In the genomic region with DNA sequence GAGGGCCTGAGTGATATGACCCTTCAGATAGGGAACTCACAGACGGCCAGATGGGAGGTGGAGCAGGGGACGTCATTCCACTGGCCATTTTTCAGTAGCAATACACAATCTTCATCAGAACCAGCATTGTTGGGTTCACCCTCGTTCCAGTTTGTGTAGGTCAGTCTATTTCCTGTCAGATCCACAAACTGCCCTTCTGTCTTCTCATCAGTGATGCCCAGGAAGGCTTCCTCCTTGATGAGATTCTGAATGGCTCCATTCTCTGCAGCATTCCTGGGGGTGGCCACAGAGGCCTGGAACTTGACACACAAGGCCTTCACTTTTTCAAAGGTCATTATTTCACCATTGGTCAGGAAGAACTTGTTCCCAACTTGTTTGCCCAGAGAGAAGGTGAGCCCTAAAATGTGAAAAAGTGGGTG, we compare ENCODE assay signal across 1 cellular context.
TF ChIP-seq lines count a peak whose summit lies in the region.

No MANE protein-coding gene starts in this region.

TF ChIP-seq in HepG2, 621 proteins besides CTCF, POLR2A, EP300 and RAD21 (continued from another document and continues in another):
- TF ChIP-seq, protein P1, sequence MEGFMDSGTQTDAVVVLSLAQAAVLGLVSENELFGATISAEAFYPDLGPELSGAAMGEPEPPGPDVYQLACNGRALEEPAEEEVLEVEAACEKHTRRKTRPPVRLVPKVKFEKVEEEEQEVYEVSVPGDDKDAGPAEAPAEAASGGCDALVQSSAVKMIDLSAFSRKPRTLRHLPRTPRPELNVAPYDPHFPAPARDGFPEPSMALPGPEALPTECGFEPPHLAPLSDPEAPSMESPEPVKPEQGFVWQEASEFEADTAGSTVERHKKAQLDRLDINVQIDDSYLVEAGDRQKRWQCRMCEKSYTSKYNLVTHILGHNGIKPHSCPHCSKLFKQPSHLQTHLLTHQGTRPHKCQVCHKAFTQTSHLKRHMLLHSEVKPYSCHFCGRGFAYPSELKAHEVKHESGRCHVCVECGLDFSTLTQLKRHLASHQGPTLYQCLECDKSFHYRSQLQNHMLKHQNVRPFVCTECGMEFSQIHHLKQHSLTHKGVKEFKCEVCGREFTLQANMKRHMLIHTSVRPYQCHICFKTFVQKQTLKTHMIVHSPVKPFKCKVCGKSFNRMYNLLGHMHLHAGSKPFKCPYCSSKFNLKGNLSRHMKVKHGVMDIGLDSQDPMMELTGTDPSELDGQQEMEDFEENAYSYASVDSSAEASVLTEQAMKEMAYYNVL (CRISPR knock-in tag; IDR thresholded peaks at IDR 0.05; ENCODE audit: borderline replicate concordance): peak; percentile 80; the same call in 1 of the 2 replicates
- TF ChIP-seq ZKSCAN8 (CRISPR knock-in tag; IDR thresholded peaks at IDR 0.05; ENCODE audit: borderline replicate concordance) (peak; percentile 60; the same call in 1 of the 2 replicates), ISL2 (CRISPR knock-in tag; IDR thresholded peaks at IDR 0.05) (peak; percentile 62), GPN1 (CRISPR knock-in tag; IDR thresholded peaks at IDR 0.05; ENCODE audit: borderline replicate concordance) (no peak), GATAD2A (CRISPR knock-in tag; IDR thresholded peaks at IDR 0.05) (peak; percentile 81), XRCC5 (optimal IDR thresholded peaks at IDR 0.05; ENCODE audit: low read length) (no peak), PAX8 (CRISPR knock-in tag; IDR thresholded peaks at IDR 0.05; ENCODE audit: borderline replicate concordance) (no peak), ZNF569 (CRISPR knock-in tag; IDR thresholded peaks at IDR 0.05; ENCODE audit: borderline replicate concordance) (no peak), ZNF501 (CRISPR knock-in tag; IDR thresholded peaks at IDR 0.05) (no peak), KDM2A (CRISPR knock-in tag; IDR thresholded peaks at IDR 0.05; ENCODE audit: borderline replicate concordance, low read depth) (no peak), ZNF775 (CRISPR knock-in tag; IDR thresholded peaks at IDR 0.05; ENCODE audit: borderline replicate concordance) (0 out of 2 replicates have a peak, but pooled peaks have one; percentile 82), CENPX (CRISPR knock-in tag; IDR thresholded peaks at IDR 0.05) (no peak), ZIK1 (CRISPR knock-in tag; IDR thresholded peaks at IDR 0.05; ENCODE audit: borderline replicate concordance, low read depth) (no peak), RFX3 (CRISPR knock-in tag; IDR thresholded peaks at IDR 0.05) (no peak), ZNF782 (CRISPR knock-in tag; IDR thresholded peaks at IDR 0.05; ENCODE audit: borderline replicate concordance) (no peak), KAT8 (CRISPR knock-in tag; IDR thresholded peaks at IDR 0.05) (peak; percentile 53; the same call in 1 of the 2 replicates), MYC (CRISPR knock-in tag; IDR thresholded peaks at IDR 0.05; ENCODE audit: borderline replicate concordance) (no peak; the same call in 1 of the 2 replicates), HOXA3 (CRISPR knock-in tag; IDR thresholded peaks at IDR 0.05) (peak; percentile 36; the same call in 1 of the 2 replicates), NFKBIZ (CRISPR knock-in tag; IDR thresholded peaks at IDR 0.05) (no peak), PRMT3 (CRISPR knock-in tag; IDR thresholded peaks at IDR 0.05; ENCODE audit: borderline replicate concordance, low read depth) (no peak), PHF8 (CRISPR knock-in tag; IDR thresholded peaks at IDR 0.05) (no peak), ETV6 (CRISPR knock-in tag; conservative IDR thresholded peaks at IDR 0.05) (no peak), MATR3 (CRISPR knock-in tag; IDR thresholded peaks at IDR 0.05) (no peak), ZNF839 (CRISPR knock-in tag; IDR thresholded peaks at IDR 0.05; ENCODE audit: borderline replicate concordance) (no peak), KMT2A (CRISPR knock-in tag; IDR thresholded peaks at IDR 0.05) (no peak), ETV5 (CRISPR knock-in tag; IDR thresholded peaks at IDR 0.05; ENCODE audit: borderline replicate concordance) (peak; percentile 92), ZNF713 (CRISPR knock-in tag; IDR thresholded peaks at IDR 0.05) (no peak), ARNT (IDR thresholded peaks at IDR 0.05) (no peak), LCORL (IDR thresholded peaks at IDR 0.05) (no peak), LCORL (CRISPR knock-in tag; IDR thresholded peaks at IDR 0.05) (no peak), NCOR1 (IDR thresholded peaks at IDR 0.05; ENCODE audit: borderline replicate concordance, low read length) (peak; percentile 71; the same call in 1 of the 2 replicates)
- TF ChIP-seq, protein P2, sequence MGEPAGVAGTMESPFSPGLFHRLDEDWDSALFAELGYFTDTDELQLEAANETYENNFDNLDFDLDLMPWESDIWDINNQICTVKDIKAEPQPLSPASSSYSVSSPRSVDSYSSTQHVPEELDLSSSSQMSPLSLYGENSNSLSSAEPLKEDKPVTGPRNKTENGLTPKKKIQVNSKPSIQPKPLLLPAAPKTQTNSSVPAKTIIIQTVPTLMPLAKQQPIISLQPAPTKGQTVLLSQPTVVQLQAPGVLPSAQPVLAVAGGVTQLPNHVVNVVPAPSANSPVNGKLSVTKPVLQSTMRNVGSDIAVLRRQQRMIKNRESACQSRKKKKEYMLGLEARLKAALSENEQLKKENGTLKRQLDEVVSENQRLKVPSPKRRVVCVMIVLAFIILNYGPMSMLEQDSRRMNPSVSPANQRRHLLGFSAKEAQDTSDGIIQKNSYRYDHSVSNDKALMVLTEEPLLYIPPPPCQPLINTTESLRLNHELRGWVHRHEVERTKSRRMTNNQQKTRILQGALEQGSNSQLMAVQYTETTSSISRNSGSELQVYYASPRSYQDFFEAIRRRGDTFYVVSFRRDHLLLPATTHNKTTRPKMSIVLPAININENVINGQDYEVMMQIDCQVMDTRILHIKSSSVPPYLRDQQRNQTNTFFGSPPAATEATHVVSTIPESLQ (CRISPR knock-in tag; conservative IDR thresholded peaks at IDR 0.05): no peak
- TF ChIP-seq, protein P3, sequence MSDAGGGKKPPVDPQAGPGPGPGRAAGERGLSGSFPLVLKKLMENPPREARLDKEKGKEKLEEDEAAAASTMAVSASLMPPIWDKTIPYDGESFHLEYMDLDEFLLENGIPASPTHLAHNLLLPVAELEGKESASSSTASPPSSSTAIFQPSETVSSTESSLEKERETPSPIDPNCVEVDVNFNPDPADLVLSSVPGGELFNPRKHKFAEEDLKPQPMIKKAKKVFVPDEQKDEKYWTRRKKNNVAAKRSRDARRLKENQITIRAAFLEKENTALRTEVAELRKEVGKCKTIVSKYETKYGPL (CRISPR knock-in tag; IDR thresholded peaks at IDR 0.05): no peak
- TF ChIP-seq, protein P4, sequence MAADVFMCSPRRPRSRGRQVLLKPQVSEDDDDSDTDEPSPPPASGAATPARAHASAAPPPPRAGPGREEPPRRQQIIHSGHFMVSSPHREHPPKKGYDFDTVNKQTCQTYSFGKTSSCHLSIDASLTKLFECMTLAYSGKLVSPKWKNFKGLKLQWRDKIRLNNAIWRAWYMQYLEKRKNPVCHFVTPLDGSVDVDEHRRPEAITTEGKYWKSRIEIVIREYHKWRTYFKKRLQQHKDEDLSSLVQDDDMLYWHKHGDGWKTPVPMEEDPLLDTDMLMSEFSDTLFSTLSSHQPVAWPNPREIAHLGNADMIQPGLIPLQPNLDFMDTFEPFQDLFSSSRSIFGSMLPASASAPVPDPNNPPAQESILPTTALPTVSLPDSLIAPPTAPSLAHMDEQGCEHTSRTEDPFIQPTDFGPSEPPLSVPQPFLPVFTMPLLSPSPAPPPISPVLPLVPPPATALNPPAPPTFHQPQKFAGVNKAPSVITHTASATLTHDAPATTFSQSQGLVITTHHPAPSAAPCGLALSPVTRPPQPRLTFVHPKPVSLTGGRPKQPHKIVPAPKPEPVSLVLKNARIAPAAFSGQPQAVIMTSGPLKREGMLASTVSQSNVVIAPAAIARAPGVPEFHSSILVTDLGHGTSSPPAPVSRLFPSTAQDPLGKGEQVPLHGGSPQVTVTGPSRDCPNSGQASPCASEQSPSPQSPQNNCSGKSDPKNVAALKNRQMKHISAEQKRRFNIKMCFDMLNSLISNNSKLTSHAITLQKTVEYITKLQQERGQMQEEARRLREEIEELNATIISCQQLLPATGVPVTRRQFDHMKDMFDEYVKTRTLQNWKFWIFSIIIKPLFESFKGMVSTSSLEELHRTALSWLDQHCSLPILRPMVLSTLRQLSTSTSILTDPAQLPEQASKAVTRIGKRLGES (CRISPR knock-in tag; IDR thresholded peaks at IDR 0.05; ENCODE audit: borderline replicate concordance): no peak
- TF ChIP-seq, protein P5, sequence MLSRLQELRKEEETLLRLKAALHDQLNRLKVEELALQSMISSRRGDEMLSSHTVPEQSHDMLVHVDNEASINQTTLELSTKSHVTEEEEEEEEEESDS (CRISPR knock-in tag; IDR thresholded peaks at IDR 0.05; ENCODE audit: borderline replicate concordance): no peak
- TF ChIP-seq, protein P6, sequence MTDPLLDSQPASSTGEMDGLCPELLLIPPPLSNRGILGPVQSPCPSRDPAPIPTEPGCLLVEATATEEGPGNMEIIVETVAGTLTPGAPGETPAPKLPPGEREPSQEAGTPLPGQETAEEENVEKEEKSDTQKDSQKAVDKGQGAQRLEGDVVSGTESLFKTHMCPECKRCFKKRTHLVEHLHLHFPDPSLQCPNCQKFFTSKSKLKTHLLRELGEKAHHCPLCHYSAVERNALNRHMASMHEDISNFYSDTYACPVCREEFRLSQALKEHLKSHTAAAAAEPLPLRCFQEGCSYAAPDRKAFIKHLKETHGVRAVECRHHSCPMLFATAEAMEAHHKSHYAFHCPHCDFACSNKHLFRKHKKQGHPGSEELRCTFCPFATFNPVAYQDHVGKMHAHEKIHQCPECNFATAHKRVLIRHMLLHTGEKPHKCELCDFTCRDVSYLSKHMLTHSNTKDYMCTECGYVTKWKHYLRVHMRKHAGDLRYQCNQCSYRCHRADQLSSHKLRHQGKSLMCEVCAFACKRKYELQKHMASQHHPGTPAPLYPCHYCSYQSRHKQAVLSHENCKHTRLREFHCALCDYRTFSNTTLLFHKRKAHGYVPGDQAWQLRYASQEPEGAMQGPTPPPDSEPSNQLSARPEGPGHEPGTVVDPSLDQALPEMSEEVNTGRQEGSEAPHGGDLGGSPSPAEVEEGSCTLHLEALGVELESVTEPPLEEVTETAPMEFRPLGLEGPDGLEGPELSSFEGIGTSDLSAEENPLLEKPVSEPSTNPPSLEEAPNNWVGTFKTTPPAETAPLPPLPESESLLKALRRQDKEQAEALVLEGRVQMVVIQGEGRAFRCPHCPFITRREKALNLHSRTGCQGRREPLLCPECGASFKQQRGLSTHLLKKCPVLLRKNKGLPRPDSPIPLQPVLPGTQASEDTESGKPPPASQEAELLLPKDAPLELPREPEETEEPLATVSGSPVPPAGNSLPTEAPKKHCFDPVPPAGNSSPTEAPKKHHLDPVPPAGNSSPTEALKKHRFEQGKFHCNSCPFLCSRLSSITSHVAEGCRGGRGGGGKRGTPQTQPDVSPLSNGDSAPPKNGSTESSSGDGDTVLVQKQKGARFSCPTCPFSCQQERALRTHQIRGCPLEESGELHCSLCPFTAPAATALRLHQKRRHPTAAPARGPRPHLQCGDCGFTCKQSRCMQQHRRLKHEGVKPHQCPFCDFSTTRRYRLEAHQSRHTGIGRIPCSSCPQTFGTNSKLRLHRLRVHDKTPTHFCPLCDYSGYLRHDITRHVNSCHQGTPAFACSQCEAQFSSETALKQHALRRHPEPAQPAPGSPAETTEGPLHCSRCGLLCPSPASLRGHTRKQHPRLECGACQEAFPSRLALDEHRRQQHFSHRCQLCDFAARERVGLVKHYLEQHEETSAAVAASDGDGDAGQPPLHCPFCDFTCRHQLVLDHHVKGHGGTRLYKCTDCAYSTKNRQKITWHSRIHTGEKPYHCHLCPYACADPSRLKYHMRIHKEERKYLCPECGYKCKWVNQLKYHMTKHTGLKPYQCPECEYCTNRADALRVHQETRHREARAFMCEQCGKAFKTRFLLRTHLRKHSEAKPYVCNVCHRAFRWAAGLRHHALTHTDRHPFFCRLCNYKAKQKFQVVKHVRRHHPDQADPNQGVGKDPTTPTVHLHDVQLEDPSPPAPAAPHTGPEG (CRISPR knock-in tag; IDR thresholded peaks at IDR 0.05): no peak
- TF ChIP-seq, protein P7, sequence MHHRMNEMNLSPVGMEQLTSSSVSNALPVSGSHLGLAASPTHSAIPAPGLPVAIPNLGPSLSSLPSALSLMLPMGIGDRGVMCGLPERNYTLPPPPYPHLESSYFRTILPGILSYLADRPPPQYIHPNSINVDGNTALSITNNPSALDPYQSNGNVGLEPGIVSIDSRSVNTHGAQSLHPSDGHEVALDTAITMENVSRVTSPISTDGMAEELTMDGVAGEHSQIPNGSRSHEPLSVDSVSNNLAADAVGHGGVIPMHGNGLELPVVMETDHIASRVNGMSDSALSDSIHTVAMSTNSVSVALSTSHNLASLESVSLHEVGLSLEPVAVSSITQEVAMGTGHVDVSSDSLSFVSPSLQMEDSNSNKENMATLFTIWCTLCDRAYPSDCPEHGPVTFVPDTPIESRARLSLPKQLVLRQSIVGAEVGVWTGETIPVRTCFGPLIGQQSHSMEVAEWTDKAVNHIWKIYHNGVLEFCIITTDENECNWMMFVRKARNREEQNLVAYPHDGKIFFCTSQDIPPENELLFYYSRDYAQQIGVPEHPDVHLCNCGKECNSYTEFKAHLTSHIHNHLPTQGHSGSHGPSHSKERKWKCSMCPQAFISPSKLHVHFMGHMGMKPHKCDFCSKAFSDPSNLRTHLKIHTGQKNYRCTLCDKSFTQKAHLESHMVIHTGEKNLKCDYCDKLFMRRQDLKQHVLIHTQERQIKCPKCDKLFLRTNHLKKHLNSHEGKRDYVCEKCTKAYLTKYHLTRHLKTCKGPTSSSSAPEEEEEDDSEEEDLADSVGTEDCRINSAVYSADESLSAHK (CRISPR knock-in tag; IDR thresholded peaks at IDR 0.05; ENCODE audit: borderline replicate concordance): no peak
- TF ChIP-seq, protein P8, sequence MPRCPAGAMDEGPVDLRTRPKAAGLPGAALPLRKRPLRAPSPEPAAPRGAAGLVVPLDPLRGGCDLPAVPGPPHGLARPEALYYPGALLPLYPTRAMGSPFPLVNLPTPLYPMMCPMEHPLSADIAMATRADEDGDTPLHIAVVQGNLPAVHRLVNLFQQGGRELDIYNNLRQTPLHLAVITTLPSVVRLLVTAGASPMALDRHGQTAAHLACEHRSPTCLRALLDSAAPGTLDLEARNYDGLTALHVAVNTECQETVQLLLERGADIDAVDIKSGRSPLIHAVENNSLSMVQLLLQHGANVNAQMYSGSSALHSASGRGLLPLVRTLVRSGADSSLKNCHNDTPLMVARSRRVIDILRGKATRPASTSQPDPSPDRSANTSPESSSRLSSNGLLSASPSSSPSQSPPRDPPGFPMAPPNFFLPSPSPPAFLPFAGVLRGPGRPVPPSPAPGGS (CRISPR knock-in tag; IDR thresholded peaks at IDR 0.05): no peak
- TF ChIP-seq, protein P9, sequence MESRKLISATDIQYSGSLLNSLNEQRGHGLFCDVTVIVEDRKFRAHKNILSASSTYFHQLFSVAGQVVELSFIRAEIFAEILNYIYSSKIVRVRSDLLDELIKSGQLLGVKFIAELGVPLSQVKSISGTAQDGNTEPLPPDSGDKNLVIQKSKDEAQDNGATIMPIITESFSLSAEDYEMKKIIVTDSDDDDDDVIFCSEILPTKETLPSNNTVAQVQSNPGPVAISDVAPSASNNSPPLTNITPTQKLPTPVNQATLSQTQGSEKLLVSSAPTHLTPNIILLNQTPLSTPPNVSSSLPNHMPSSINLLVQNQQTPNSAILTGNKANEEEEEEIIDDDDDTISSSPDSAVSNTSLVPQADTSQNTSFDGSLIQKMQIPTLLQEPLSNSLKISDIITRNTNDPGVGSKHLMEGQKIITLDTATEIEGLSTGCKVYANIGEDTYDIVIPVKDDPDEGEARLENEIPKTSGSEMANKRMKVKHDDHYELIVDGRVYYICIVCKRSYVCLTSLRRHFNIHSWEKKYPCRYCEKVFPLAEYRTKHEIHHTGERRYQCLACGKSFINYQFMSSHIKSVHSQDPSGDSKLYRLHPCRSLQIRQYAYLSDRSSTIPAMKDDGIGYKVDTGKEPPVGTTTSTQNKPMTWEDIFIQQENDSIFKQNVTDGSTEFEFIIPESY (CRISPR knock-in tag; IDR thresholded peaks at IDR 0.05): no peak
- TF ChIP-seq, protein P10, sequence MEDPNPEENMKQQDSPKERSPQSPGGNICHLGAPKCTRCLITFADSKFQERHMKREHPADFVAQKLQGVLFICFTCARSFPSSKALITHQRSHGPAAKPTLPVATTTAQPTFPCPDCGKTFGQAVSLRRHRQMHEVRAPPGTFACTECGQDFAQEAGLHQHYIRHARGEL (CRISPR knock-in tag; IDR thresholded peaks at IDR 0.05): no peak
